1 cellular context compared by ENCODE assay signal in genomic region chr7:117674617-117675016, GRCh38.
TF ChIP-seq lines count a peak whose summit lies in the region.

No MANE protein-coding gene starts in this region.

TF ChIP-seq in GM23338, 12 proteins besides CTCF, POLR2A, EP300 and RAD21 (continued from another document):
- TF ChIP-seq, protein P1, sequence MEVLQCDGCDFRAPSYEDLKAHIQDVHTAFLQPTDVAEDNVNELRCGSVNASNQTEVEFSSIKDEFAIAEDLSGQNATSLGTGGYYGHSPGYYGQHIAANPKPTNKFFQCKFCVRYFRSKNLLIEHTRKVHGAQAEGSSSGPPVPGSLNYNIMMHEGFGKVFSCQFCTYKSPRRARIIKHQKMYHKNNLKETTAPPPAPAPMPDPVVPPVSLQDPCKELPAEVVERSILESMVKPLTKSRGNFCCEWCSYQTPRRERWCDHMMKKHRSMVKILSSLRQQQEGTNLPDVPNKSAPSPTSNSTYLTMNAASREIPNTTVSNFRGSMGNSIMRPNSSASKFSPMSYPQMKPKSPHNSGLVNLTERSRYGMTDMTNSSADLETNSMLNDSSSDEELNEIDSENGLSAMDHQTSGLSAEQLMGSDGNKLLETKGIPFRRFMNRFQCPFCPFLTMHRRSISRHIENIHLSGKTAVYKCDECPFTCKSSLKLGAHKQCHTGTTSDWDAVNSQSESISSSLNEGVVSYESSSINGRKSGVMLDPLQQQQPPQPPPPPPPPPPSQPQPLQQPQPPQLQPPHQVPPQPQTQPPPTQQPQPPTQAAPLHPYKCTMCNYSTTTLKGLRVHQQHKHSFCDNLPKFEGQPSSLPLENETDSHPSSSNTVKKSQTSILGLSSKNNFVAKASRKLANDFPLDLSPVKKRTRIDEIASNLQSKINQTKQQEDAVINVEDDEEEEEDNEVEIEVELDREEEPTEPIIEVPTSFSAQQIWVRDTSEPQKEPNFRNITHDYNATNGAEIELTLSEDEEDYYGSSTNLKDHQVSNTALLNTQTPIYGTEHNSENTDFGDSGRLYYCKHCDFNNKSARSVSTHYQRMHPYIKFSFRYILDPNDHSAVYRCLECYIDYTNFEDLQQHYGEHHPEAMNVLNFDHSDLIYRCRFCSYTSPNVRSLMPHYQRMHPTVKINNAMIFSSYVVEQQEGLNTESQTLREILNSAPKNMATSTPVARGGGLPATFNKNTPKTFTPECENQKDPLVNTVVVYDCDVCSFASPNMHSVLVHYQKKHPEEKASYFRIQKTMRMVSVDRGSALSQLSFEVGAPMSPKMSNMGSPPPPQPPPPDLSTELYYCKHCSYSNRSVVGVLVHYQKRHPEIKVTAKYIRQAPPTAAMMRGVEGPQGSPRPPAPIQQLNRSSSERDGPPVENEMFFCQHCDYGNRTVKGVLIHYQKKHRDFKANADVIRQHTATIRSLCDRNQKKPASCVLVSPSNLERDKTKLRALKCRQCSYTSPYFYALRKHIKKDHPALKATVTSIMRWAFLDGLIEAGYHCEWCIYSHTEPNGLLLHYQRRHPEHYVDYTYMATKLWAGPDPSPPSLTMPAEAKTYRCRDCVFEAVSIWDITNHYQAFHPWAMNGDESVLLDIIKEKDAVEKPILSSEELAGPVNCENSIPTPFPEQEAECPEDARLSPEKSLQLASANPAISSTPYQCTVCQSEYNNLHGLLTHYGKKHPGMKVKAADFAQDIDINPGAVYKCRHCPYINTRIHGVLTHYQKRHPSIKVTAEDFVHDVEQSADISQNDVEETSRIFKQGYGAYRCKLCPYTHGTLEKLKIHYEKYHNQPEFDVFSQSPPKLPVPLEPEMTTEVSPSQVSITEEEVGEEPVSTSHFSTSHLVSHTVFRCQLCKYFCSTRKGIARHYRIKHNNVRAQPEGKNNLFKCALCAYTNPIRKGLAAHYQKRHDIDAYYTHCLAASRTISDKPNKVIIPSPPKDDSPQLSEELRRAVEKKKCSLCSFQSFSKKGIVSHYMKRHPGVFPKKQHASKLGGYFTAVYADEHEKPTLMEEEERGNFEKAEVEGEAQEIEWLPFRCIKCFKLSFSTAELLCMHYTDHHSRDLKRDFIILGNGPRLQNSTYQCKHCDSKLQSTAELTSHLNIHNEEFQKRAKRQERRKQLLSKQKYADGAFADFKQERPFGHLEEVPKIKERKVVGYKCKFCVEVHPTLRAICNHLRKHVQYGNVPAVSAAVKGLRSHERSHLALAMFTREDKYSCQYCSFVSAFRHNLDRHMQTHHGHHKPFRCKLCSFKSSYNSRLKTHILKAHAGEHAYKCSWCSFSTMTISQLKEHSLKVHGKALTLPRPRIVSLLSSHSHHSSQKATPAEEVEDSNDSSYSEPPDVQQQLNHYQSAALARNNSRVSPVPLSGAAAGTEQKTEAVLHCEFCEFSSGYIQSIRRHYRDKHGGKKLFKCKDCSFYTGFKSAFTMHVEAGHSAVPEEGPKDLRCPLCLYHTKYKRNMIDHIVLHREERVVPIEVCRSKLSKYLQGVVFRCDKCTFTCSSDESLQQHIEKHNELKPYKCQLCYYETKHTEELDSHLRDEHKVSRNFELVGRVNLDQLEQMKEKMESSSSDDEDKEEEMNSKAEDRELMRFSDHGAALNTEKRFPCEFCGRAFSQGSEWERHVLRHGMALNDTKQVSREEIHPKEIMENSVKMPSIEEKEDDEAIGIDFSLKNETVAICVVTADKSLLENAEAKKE (CRISPR knock-in tag; IDR thresholded peaks at IDR 0.05), result peak; percentile 60; the same call in 1 of the 2 replicates
- TF ChIP-seq EZH2phosphoT487 (IDR thresholded peaks at IDR 0.05; ENCODE audit: unreplicated experiment), result no peak
